Comparison of ENCODE assay signal across 10 cellular contexts in the genomic region with DNA sequence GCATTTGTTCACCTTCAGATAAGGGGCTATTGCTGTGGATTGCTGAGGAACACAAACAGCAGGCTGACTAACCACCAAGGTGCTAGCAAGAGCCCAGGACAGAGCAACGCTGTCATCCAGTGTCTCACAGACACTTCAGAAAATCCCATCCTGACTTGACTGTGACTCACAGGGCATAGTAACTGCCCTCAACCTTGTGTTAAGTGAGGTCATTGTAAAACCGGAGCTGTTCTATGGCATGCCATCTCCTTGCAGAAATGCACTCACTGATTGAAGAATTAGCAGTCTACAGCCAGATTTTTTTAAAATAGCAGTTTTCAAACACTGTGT. TPM values are rescaled to one million over a fixed set of nuclear protein-coding genes. Genes with fewer than 3 reads are reported as not detected.
DNase-seq lines count a peak whose midpoint lies in the region; ATAC-seq and TF ChIP-seq lines count a peak whose summit lies in the region.
"Had no signal": no experiment of that assay in that cellular context is flagged by ENCODE, and none has a peak within 500 bp of the region (broad histone marks: within the 10 kb centered on the region; RNA-seq: fewer than 3 reads in every experiment).

No MANE protein-coding gene starts in this region.

- BruUV-seq in Panc1 (replicated peaks; lab: Mats Ljungman, UMichigan) = no TSS peak

- no peaks in the 10 kb centered on the region for H3K36me3 Mint-ChIP-seq in activated T-helper 2 cell treated with anti-CD3 and anti-CD28 coated beads, Interferon-gamma antibody, Interleukin-2, Interleukin-4, amounts not matched to agents 10 μg/mL and 5 μg/mL and 100 μg/mL, durations not matched to agents 14 hours and 24 hours and 36 hours (ENCODE audit: low read depth)

- CTCF ChIA-PET in Panc1 (lab: Charles Lee) = no interaction called here

- H3K27ac ChIP-seq in Panc1 (ENCODE audit: low read length) (no peak overlapping the region), heart right ventricle (peak overlapping the region in 5 of 10 donors; percentile 16 to 64 (median 41)), prostate gland (no peak overlapping the region)
- H3K27ac ChIP-seq: gastrocnemius medialis, VCaP had no signal

- H3K27ac Mint-ChIP-seq in activated T-helper 2 cell treated with anti-CD3 and anti-CD28 coated beads, Interferon-gamma antibody, Interleukin-2, Interleukin-4, amounts not matched to agents 10 μg/mL and 5 μg/mL and 100 μg/mL, durations not matched to agents 14 hours and 24 hours and 36 hours = no peak overlapping the region

- 31 to 41% methylated on average over 2 of the region's 2 CpGs for WGBS in heart right ventricle, 2 donors
- 34% methylated on average over 2 of the region's 2 CpGs for WGBS in prostate gland

- peaks cover 20% of the 10 kb centered on the region for H3K27me3 Mint-ChIP-seq in activated T-helper 2 cell treated with anti-CD3 and anti-CD28 coated beads, Interferon-gamma antibody, Interleukin-2, Interleukin-4, amounts not matched to agents 10 μg/mL and 5 μg/mL and 100 μg/mL, durations not matched to agents 14 hours and 24 hours and 36 hours (ENCODE audit: low read depth)

- ATAC-seq in GM18868 (IDR thresholded peaks at IDR 0.05; ENCODE audit: unreplicated experiment) = peak; percentile 72
- ATAC-seq in Panc1 = peak; percentile 82; the same call in 1 of the 2 replicates
- ATAC-seq in heart right ventricle = peak in 6 of 8 donors; percentile 30 to 89 (median 50)
- ATAC-seq in GM21528 (IDR thresholded peaks at IDR 0.05; ENCODE audit: low FRiP score, unreplicated experiment) = no peak

- H3K9me3 Mint-ChIP-seq in activated T-helper 2 cell treated with anti-CD3 and anti-CD28 coated beads, Interferon-gamma antibody, Interleukin-2, Interleukin-4, amounts not matched to agents 10 μg/mL and 5 μg/mL and 100 μg/mL, durations not matched to agents 14 hours and 24 hours and 36 hours = no peaks in the 10 kb centered on the region

- H3K4me1 ChIP-seq in Panc1 (ENCODE audit: control insufficient read depth, insufficient read depth, low read length) (no peaks in the 10 kb centered on the region), heart right ventricle (peaks cover 0 to 35% (median 25%) of the 10 kb centered on the region in 9 donors), prostate gland (replicated peaks) (no peaks in the 10 kb centered on the region)
- H3K4me1 ChIP-seq: gastrocnemius medialis had no signal

- H3K4me3 ChIP-seq in Panc1 (ENCODE audit: low read depth in 2 of 2, low read length in 2 of 2) = no peak overlapping the region
- no peak overlapping the region for H3K4me3 ChIP-seq in heart right ventricle
- no peak overlapping the region for H3K4me3 ChIP-seq in prostate gland
- H3K4me3 ChIP-seq: gastrocnemius medialis had no signal

- TF ChIP-seq CTCF in Panc1 (IDR thresholded peaks at IDR 0.05) = no peak
- TF ChIP-seq CTCF in heart right ventricle (IDR thresholded peaks at IDR 0.05) = no peak
- TF ChIP-seq CTCF in GM13977 (IDR thresholded peaks at IDR 0.05; ENCODE audit: extremely low read depth, insufficient read depth, missing control alignments) = no peak
- TF ChIP-seq CTCF in prostate gland (IDR thresholded peaks at IDR 0.05) = no peak

- H3K4me3 Mint-ChIP-seq in activated T-helper 2 cell treated with anti-CD3 and anti-CD28 coated beads, Interferon-gamma antibody, Interleukin-2, Interleukin-4, amounts not matched to agents 10 μg/mL and 5 μg/mL and 100 μg/mL, durations not matched to agents 14 hours and 24 hours and 36 hours (ENCODE audit: low read depth) = no peak overlapping the region

- H3K27me3 ChIP-seq in Panc1 (ENCODE audit: control insufficient read depth, insufficient read depth, low read length) (no peaks in the 10 kb centered on the region), heart right ventricle (no peaks in the 10 kb centered on the region), prostate gland (replicated peaks; ENCODE audit: insufficient read depth) (no peaks in the 10 kb centered on the region)
- H3K27me3 ChIP-seq: gastrocnemius medialis had no signal

- H3K36me3 ChIP-seq in Panc1 (ENCODE audit: control insufficient read depth, insufficient read depth, low read length) = no peaks in the 10 kb centered on the region
- H3K36me3 ChIP-seq in heart right ventricle = peaks cover 0 to 71% (median 0%) of the 10 kb centered on the region in 9 donors
- H3K36me3 ChIP-seq in prostate gland = no peaks in the 10 kb centered on the region
- H3K36me3 ChIP-seq: gastrocnemius medialis had no signal

- intact Hi-C loops in Panc1 (cut with micrococcal nuclease; ENCODE audit: unreplicated experiment) (no loop called here), heart right ventricle (cut with DNase I) (no loop called here), prostate gland (cut with DNase I) (no loop called here)
- intact Hi-C loops in activated T-helper 2 cell treated with anti-CD3 and anti-CD28 coated beads, Interferon-gamma antibody, Interleukin-2, Interleukin-4, amounts not matched to agents 10 μg/mL and 5 μg/mL and 100 μg/mL, durations not matched to agents 14 hours and 24 hours and 36 hours (cut with micrococcal nuclease) = no loop called here

- POLR2A ChIA-PET in Panc1 (lab: Charles Lee) = no interaction called here

- TF ChIP-seq POLR2A in prostate gland (IDR thresholded peaks at IDR 0.05) = no peak

- in situ Hi-C loops in Panc1 (cut with HindIII; ENCODE audit: low pct_unique_long_range_greater_than_20kb, low sequenced_read_pairs) = no loop called here
- in situ Hi-C loops in GM13977 (cut with MboI; ENCODE audit: low pct_unique_long_range_greater_than_20kb, low sequenced_read_pairs, unreplicated experiment) = no loop called here

- H3K9me3 ChIP-seq in Panc1 (ENCODE audit: control insufficient read depth, insufficient read depth, low read depth, low read length) (no peaks in the 10 kb centered on the region), heart right ventricle (peaks cover 0 to 11% (median 0%) of the 10 kb centered on the region in 11 donors), prostate gland (no peaks in the 10 kb centered on the region)
- H3K9me3 ChIP-seq: gastrocnemius medialis had no signal

- DNase-seq in A172 (ENCODE audit: low spot score) (peak; percentile 88), Panc1 (ENCODE audit: low read depth, low spot score) (peak; percentile 52), heart right ventricle (no peak), GM13977 (ENCODE audit: low spot score) (no peak), prostate gland (ENCODE audit: low spot score) (no peak)
- DNase-seq in activated T-helper 2 cell treated with anti-CD3 and anti-CD28 coated beads, Interferon-gamma antibody, Interleukin-2, Interleukin-4, amounts not matched to agents 10 μg/mL and 5 μg/mL and 100 μg/mL, durations not matched to agents 14 hours and 24 hours and 36 hours (ENCODE audit: low spot score) = no peak
- DNase-seq: gastrocnemius medialis had no signal

- H3K4me1 Mint-ChIP-seq in activated T-helper 2 cell treated with anti-CD3 and anti-CD28 coated beads, Interferon-gamma antibody, Interleukin-2, Interleukin-4, amounts not matched to agents 10 μg/mL and 5 μg/mL and 100 μg/mL, durations not matched to agents 14 hours and 24 hours and 36 hours (ENCODE audit: low read depth) = no peaks in the 10 kb centered on the region

RNA-seq across cellular contexts. Expression of a gene that starts 51.1 kb away (rescaled TPM):
- 6.0 and 6.5 TPM in 2 replicates for total RNA-seq in A172 (2014; rRNA removed; shearing (Covaris generic))
- total RNA-seq in Panc1 (2021; ENCODE audit: unreplicated experiment) = 0.54 TPM
- polyA plus RNA-seq in Panc1 (2012; ENCODE audit: insufficient read length) = 0.85 TPM
- 10 to 100 TPM; 25.5 to 49.6 (median 33.7) TPM for total RNA-seq in heart right ventricle
- 10 to 100 TPM; 17.8 to 20.9 TPM for polyA plus RNA-seq in heart right ventricle
- total RNA-seq in prostate gland = 10 to 100 TPM; 21.2 to 74.1 TPM
- 0.07 TPM in 1 of 2 replicates, not detected in the other for total RNA-seq in activated T-helper 2 cell treated with anti-CD3 and anti-CD28 coated beads, Interferon-gamma antibody, Interleukin-2, Interleukin-4, amounts not matched to agents 10 μg/mL and 5 μg/mL and 100 μg/mL, durations not matched to agents 14 hours and 24 hours and 36 hours

Comparison
In these comparisons a context has a peak if more than half of its experiments do, and no peak if none do; other contexts are left out.
1. DNase-seq: peak in A172 (single experiment) and Panc1 (single experiment); none in heart right ventricle (0 of 2), GM13977 (single experiment), prostate gland (single experiment) and activated T-helper 2 cell treated with anti-CD3 and anti-CD28 coated beads, Interferon-gamma antibody, Interleukin-2, Interleukin-4, amounts not matched to agents 10 μg/mL and 5 μg/mL and 100 μg/mL, durations not matched to agents 14 hours and 24 hours and 36 hours (single experiment).